12 cellular contexts compared by ENCODE assay signal in genomic region chr1:111218947-111219346, GRCh38. TPM values are rescaled to one million over a fixed set of nuclear protein-coding genes. Genes with fewer than 3 reads are reported as not detected.
A peak's percentile ranks its signal among the peaks of the same experiment; 100 is the strongest.
DNase-seq lines count a peak whose midpoint lies in the region; ATAC-seq and TF ChIP-seq lines count a peak whose summit lies in the region.
"Had no signal": no experiment of that assay in that cellular context is flagged by ENCODE, and none has a peak within 500 bp of the region (broad histone marks: within the 10 kb centered on the region; RNA-seq: fewer than 3 reads in every experiment).

No MANE protein-coding gene starts in this region.

- WGBS in SK-N-SH (ENCODE audit: low lambda C conversion rate): 81% methylated on average over 5 of the region's 5 CpGs

- H3K27me3 ChIP-seq in CD8-positive, alpha-beta memory T cell (ENCODE audit: insufficient read depth, low read length, poor library complexity, severe bottlenecking): no peaks in the 10 kb centered on the region
- no peaks in the 10 kb centered on the region for H3K27me3 ChIP-seq in GM23338 (ENCODE audit: insufficient read depth)
- H3K27me3 ChIP-seq in SK-N-SH (ENCODE audit: insufficient read depth): no peaks in the 10 kb centered on the region
- H3K27me3 ChIP-seq: MG63, thyroid gland had no signal

- no peak for TF ChIP-seq RAD21 in SK-N-SH (IDR thresholded peaks at IDR 0.05; ENCODE audit: low read length)

- H3K9ac ChIP-seq in SK-N-SH: no peak overlapping the region

- H3K4me3 Mint-ChIP-seq in CD8-positive, alpha-beta memory T cell: peak overlapping the region in 6 of 7 donors; percentile 42 to 87 (median 58)
- H3K4me3 Mint-ChIP-seq in GM23338: no peak overlapping the region
- no peak overlapping the region for H3K4me3 Mint-ChIP-seq in activated T-helper 1 cell treated with anti-CD3 and anti-CD28 coated beads, Interleukin-12 subunit alpha, Interleukin-12 subunit beta, Interleukin-2, Interleukin-4 antibody, amounts not matched to agents 30 ng/mL and 10 ng/mL and 1 ng/mL, durations not matched to agents 14 hours and 24 hours and 36 hours
- H3K4me3 Mint-ChIP-seq in natural killer cell: peak overlapping the region; percentile 86

- H3K36me3 ChIP-seq in CD8-positive, alpha-beta memory T cell (ENCODE audit: insufficient read depth, low read length): no peaks in the 10 kb centered on the region
- H3K36me3 ChIP-seq in GM23338 (ENCODE audit: insufficient read depth) (no peaks in the 10 kb centered on the region), SK-N-SH (replicated peaks in 1 of 2; ENCODE audit: control insufficient read depth in 1 of 2, insufficient read depth in 2 of 2, low read length in 1 of 2) (no peaks in the 10 kb centered on the region)
- H3K36me3 ChIP-seq: MG63, thyroid gland had no signal

- intact Hi-C loops in activated T-helper 1 cell treated with anti-CD3 and anti-CD28 coated beads, Interleukin-12 subunit alpha, Interleukin-12 subunit beta, Interleukin-2, Interleukin-4 antibody, amounts not matched to agents 30 ng/mL and 10 ng/mL and 1 ng/mL, durations not matched to agents 14 hours and 24 hours and 36 hours (cut with micrococcal nuclease): loop anchor here (1.0 to 5.0 kb wide), 3 partner anchors 257 to 572 kb away; partner anchors contain the start of gene LRIF1
- intact Hi-C loops in natural killer cell (cut with micrococcal nuclease): loop anchor here (5.0 to 10.0 kb wide), 5 partner anchors 77 to 544 kb away; partner anchors contain the start of genes CEPT1, DRAM2, KCNA3 and LRIF1

- H3F3A ChIP-seq in GM23338 (replicated peaks; ENCODE audit: low read depth) (no peaks in the 10 kb centered on the region), SK-N-SH (replicated peaks; ENCODE audit: insufficient read depth) (no peaks in the 10 kb centered on the region)

- no peaks in the 10 kb centered on the region for H4K20me1 ChIP-seq in GM23338 (replicated peaks; ENCODE audit: insufficient read depth)
- no peaks in the 10 kb centered on the region for H4K20me1 ChIP-seq in SK-N-SH (ENCODE audit: insufficient read depth)

- H3K27me3 Mint-ChIP-seq in CD8-positive, alpha-beta memory T cell: peaks cover 0 to 4% of the 10 kb centered on the region in 2 donors
- H3K27me3 Mint-ChIP-seq in GM23338 (ENCODE audit: insufficient read depth, low read depth, poor library complexity) (peaks cover 12% of the 10 kb centered on the region), natural killer cell (ENCODE audit: low read depth in 2 of 2) (peaks cover 0 to 5% of the 10 kb centered on the region in 2 donors)
- H3K27me3 Mint-ChIP-seq in activated T-helper 1 cell treated with anti-CD3 and anti-CD28 coated beads, Interleukin-12 subunit alpha, Interleukin-12 subunit beta, Interleukin-2, Interleukin-4 antibody, amounts not matched to agents 30 ng/mL and 10 ng/mL and 1 ng/mL, durations not matched to agents 14 hours and 24 hours and 36 hours (ENCODE audit: insufficient read depth): no peaks in the 10 kb centered on the region

- H3K79me2 ChIP-seq in GM23338 (replicated peaks; ENCODE audit: insufficient read depth) (no peaks in the 10 kb centered on the region), SK-N-SH (ENCODE audit: insufficient read depth) (no peaks in the 10 kb centered on the region)

- ATAC-seq in GM23338 (no peak), natural killer cell (no peak), HG03045 (IDR thresholded peaks at IDR 0.05; ENCODE audit: unreplicated experiment) (no peak), GM19467 (IDR thresholded peaks at IDR 0.05; ENCODE audit: unreplicated experiment) (no peak)
- ATAC-seq: left colon had no signal

- peaks cover 22% of the 10 kb centered on the region for H3K9me2 ChIP-seq in GM23338 (ENCODE audit: insufficient read depth)
- no peaks in the 10 kb centered on the region for H3K9me2 ChIP-seq in SK-N-SH

- peaks cover 96 to 99% (median 98%) of the 10 kb centered on the region in 3 donors for H3K4me1 Mint-ChIP-seq in CD8-positive, alpha-beta memory T cell
- H3K4me1 Mint-ChIP-seq in GM23338 (peaks cover 45% of the 10 kb centered on the region), natural killer cell (peaks cover 97 to 98% of the 10 kb centered on the region in 2 donors)
- H3K4me1 Mint-ChIP-seq in activated T-helper 1 cell treated with anti-CD3 and anti-CD28 coated beads, Interleukin-12 subunit alpha, Interleukin-12 subunit beta, Interleukin-2, Interleukin-4 antibody, amounts not matched to agents 30 ng/mL and 10 ng/mL and 1 ng/mL, durations not matched to agents 14 hours and 24 hours and 36 hours (ENCODE audit: low read depth): peaks cover 97% of the 10 kb centered on the region

- H3K27ac ChIP-seq in CD8-positive, alpha-beta memory T cell (ENCODE audit: low read depth, low read length): no peak overlapping the region
- H3K27ac ChIP-seq in GM23338 (ENCODE audit: low read depth) (no peak overlapping the region), SK-N-SH (ENCODE audit: low read depth in 2 of 2, low read length in 1 of 2) (no peak overlapping the region)

- peak overlapping the region; percentile 35 for H3K4me3 ChIP-seq in CD8-positive, alpha-beta memory T cell (ENCODE audit: low read length)
- H3K4me3 ChIP-seq in GM23338 (no peak overlapping the region), SK-N-SH (ENCODE audit: low read depth in 2 of 2, low read length in 1 of 2) (no peak overlapping the region)
- H3K4me3 ChIP-seq: MG63, thyroid gland had no signal

- peaks cover 3 to 4% (median 4%) of the 10 kb centered on the region in 3 donors for H3K36me3 Mint-ChIP-seq in CD8-positive, alpha-beta memory T cell
- H3K36me3 Mint-ChIP-seq in GM23338 (ENCODE audit: low read depth) (no peaks in the 10 kb centered on the region), natural killer cell (no peaks in the 10 kb centered on the region)
- peaks cover 5% of the 10 kb centered on the region for H3K36me3 Mint-ChIP-seq in activated T-helper 1 cell treated with anti-CD3 and anti-CD28 coated beads, Interleukin-12 subunit alpha, Interleukin-12 subunit beta, Interleukin-2, Interleukin-4 antibody, amounts not matched to agents 30 ng/mL and 10 ng/mL and 1 ng/mL, durations not matched to agents 14 hours and 24 hours and 36 hours (ENCODE audit: low read depth)

- TF ChIP-seq CTCF in GM23338 (conservative IDR thresholded peaks at IDR 0.05; ENCODE audit: low read depth in 2 of 2) (no peak), natural killer cell (IDR thresholded peaks at IDR 0.05) (no peak), SK-N-SH (IDR thresholded peaks at IDR 0.05) (no peak)

- TF ChIP-seq EP300 in SK-N-SH (IDR thresholded peaks at IDR 0.05; ENCODE audit: borderline replicate concordance in 1 of 2, low read depth in 1 of 2, low read length in 1 of 2): no peak

- peaks cover 95% of the 10 kb centered on the region for H3K4me1 ChIP-seq in CD8-positive, alpha-beta memory T cell (ENCODE audit: insufficient read depth, low read length)
- H3K4me1 ChIP-seq in GM23338 (ENCODE audit: insufficient read depth) (peaks cover 21% of the 10 kb centered on the region), SK-N-SH (ENCODE audit: control insufficient read depth in 1 of 2, insufficient read depth in 2 of 2, low read depth in 1 of 2, low read length in 1 of 2) (peaks cover 0 to 5% of the 10 kb centered on the region in 2 experiments; a peak in 2 of 4 replicates)

- H3K9me3 Mint-ChIP-seq in CD8-positive, alpha-beta memory T cell: peaks cover 0 to 19% (median 2%) of the 10 kb centered on the region in 5 donors
- H3K9me3 Mint-ChIP-seq in GM23338 (no peaks in the 10 kb centered on the region), natural killer cell (peaks cover 2 to 3% of the 10 kb centered on the region in 2 donors)
- no peaks in the 10 kb centered on the region for H3K9me3 Mint-ChIP-seq in activated T-helper 1 cell treated with anti-CD3 and anti-CD28 coated beads, Interleukin-12 subunit alpha, Interleukin-12 subunit beta, Interleukin-2, Interleukin-4 antibody, amounts not matched to agents 30 ng/mL and 10 ng/mL and 1 ng/mL, durations not matched to agents 14 hours and 24 hours and 36 hours

- no peaks in the 10 kb centered on the region for H3K9me3 ChIP-seq in CD8-positive, alpha-beta memory T cell (ENCODE audit: low read length)
- no peaks in the 10 kb centered on the region for H3K9me3 ChIP-seq in SK-N-SH
- H3K9me3 ChIP-seq: MG63, thyroid gland had no signal

- DNase-seq in CD8-positive, alpha-beta memory T cell: no peak
- DNase-seq in GM23338 (ENCODE audit: low spot score): no peak
- no peak for DNase-seq in activated T-helper 1 cell treated with anti-CD3 and anti-CD28 coated beads, Interleukin-12 subunit alpha, Interleukin-12 subunit beta, Interleukin-2, Interleukin-4 antibody, amounts not matched to agents 30 ng/mL and 10 ng/mL and 1 ng/mL, durations not matched to agents 14 hours and 24 hours and 36 hours (ENCODE audit: low spot score)
- DNase-seq in natural killer cell: no peak
- DNase-seq in SK-N-SH: no peak
- DNase-seq: left colon, MG63, NCI-H2081 treated with DMSO at 0.1 percent for 48 hours, thyroid gland had no signal

- peak overlapping the region; percentile 66; the same call in 1 of the 2 replicates for H2AFZ ChIP-seq in GM23338
- no peak overlapping the region for H2AFZ ChIP-seq in SK-N-SH (ENCODE audit: low read depth)

- H3K27ac Mint-ChIP-seq in CD8-positive, alpha-beta memory T cell: peak overlapping the region; percentile 95 to 99 (median 97)
- H3K27ac Mint-ChIP-seq in GM23338 (no peak overlapping the region), natural killer cell (peak overlapping the region; percentile 94 to 95)
- H3K27ac Mint-ChIP-seq in activated T-helper 1 cell treated with anti-CD3 and anti-CD28 coated beads, Interleukin-12 subunit alpha, Interleukin-12 subunit beta, Interleukin-2, Interleukin-4 antibody, amounts not matched to agents 30 ng/mL and 10 ng/mL and 1 ng/mL, durations not matched to agents 14 hours and 24 hours and 36 hours: peak overlapping the region; percentile 96

- CTCF ChIA-PET in CD8-positive, alpha-beta memory T cell (lab: Charles Lee): interaction anchor here (0.7 to 10.7 kb wide), 6 partner anchors 11 to 181 kb away, joined by 3 to 252 read pairs (median 4); partner anchors contain the start of gene DENND2D
- CTCF ChIA-PET in SK-N-SH (lab: Yijun Ruan, JAX): interaction anchor here (0.8 to 10.2 kb wide), 4 partner anchors 12 to 188 kb away, joined by 3 to 161 read pairs (median 4); no protein-coding TSS in a partner anchor

- H3K4me2 ChIP-seq in GM23338 (no peak overlapping the region), SK-N-SH (no peak overlapping the region)

- POLR2A ChIA-PET in CD8-positive, alpha-beta memory T cell (lab: Charles Lee): interaction anchor here (0.6 to 11.1 kb wide), 6 partner anchors 10 to 53 kb away, joined by 3 to 259 read pairs (median 4); partner anchors contain the start of gene DENND2D
- POLR2A ChIA-PET in SK-N-SH (lab: Yijun Ruan, JAX): no interaction called here

RNA-seq across cellular contexts. Expression of gene CHI3L2, which starts 8.6 kb away (rescaled TPM):
- 1 to 10 TPM; 1.6 to 1.9 TPM for total RNA-seq in CD8-positive, alpha-beta memory T cell
- 20.8 TPM for polyA plus RNA-seq in CD8-positive, alpha-beta memory T cell
- total RNA-seq in GM23338 (2014; rRNA removed; shearing (Covaris generic)): not detected in 2 replicates
- polyA plus RNA-seq in GM23338 (2016; fragmentation: Nextera tagmentation; extraction: Ambion mirVana) (0.68 TPM in 1 of 2 replicates, not detected in the other), SK-N-SH (2012; rRNA removed) (0.92 and 0.97 TPM in 2 replicates)
- total RNA-seq in activated T-helper 1 cell treated with anti-CD3 and anti-CD28 coated beads, Interleukin-12 subunit alpha, Interleukin-12 subunit beta, Interleukin-2, Interleukin-4 antibody, amounts not matched to agents 30 ng/mL and 10 ng/mL and 1 ng/mL, durations not matched to agents 14 hours and 24 hours and 36 hours: 2.8 and 4.0 TPM in 2 replicates
- 10 to 100 TPM; 13.5 to 21.1 (median 17.0) TPM for total RNA-seq in natural killer cell
- polyA plus RNA-seq in SK-N-SH (2012; cell fraction: cytosol; rRNA removed): 0.73 and 1.2 TPM in 2 replicates
- 0.65 and 0.77 TPM in 2 replicates for polyA plus RNA-seq in SK-N-SH (2012; cell fraction: nucleus; rRNA removed)
- total RNA-seq: HT-29 had no signal

RNA-seq across cellular contexts. Expression of gene DENND2D, which starts 18.5 kb away (rescaled TPM):
- 100 to 1,000 TPM; 185 to 196 TPM for total RNA-seq in CD8-positive, alpha-beta memory T cell
- polyA plus RNA-seq in CD8-positive, alpha-beta memory T cell: 258 TPM
- 3.0 and 5.9 TPM in 2 replicates for total RNA-seq in GM23338 (2014; rRNA removed; shearing (Covaris generic))
- polyA plus RNA-seq in GM23338 (2016; fragmentation: Nextera tagmentation; extraction: Ambion mirVana): 2.5 and 3.4 TPM in 2 replicates
- 205 and 206 TPM in 2 replicates for total RNA-seq in activated T-helper 1 cell treated with anti-CD3 and anti-CD28 coated beads, Interleukin-12 subunit alpha, Interleukin-12 subunit beta, Interleukin-2, Interleukin-4 antibody, amounts not matched to agents 30 ng/mL and 10 ng/mL and 1 ng/mL, durations not matched to agents 14 hours and 24 hours and 36 hours
- 100 to 1,000 TPM; 203 to 297 (median 203) TPM for total RNA-seq in natural killer cell
- polyA plus RNA-seq in SK-N-SH (2012; rRNA removed): 1.3 and 1.6 TPM in 2 replicates
- 1.1 and 1.6 TPM in 2 replicates for polyA plus RNA-seq in SK-N-SH (2012; cell fraction: cytosol; rRNA removed)
- 1.3 and 2.3 TPM in 2 replicates for polyA plus RNA-seq in SK-N-SH (2012; cell fraction: nucleus; rRNA removed)

Comparison
In these comparisons a context has a peak if more than half of its experiments do, and no peak if none do; other contexts are left out.
1. H3K4me3 Mint-ChIP-seq: peak in CD8-positive, alpha-beta memory T cell (6 of 7) and natural killer cell (single experiment); none in GM23338 (single experiment) and activated T-helper 1 cell treated with anti-CD3 and anti-CD28 coated beads, Interleukin-12 subunit alpha, Interleukin-12 subunit beta, Interleukin-2, Interleukin-4 antibody, amounts not matched to agents 30 ng/mL and 10 ng/mL and 1 ng/mL, durations not matched to agents 14 hours and 24 hours and 36 hours (single experiment).
2. RNA of gene DENND2D, which starts 18.5 kb away (total RNA-seq): 205 to 206 TPM in activated T-helper 1 cell treated with anti-CD3 and anti-CD28 coated beads, Interleukin-12 subunit alpha, Interleukin-12 subunit beta, Interleukin-2, Interleukin-4 antibody, amounts not matched to agents 30 ng/mL and 10 ng/mL and 1 ng/mL, durations not matched to agents 14 hours and 24 hours and 36 hours, 203 to 297 TPM in natural killer cell and 185 to 196 TPM in CD8-positive, alpha-beta memory T cell; 3.0 to 5.9 TPM in GM23338; every median in the first group is over 10 times any median in the second.